ENCODE assay signal across 21 cellular contexts in the genomic region with DNA sequence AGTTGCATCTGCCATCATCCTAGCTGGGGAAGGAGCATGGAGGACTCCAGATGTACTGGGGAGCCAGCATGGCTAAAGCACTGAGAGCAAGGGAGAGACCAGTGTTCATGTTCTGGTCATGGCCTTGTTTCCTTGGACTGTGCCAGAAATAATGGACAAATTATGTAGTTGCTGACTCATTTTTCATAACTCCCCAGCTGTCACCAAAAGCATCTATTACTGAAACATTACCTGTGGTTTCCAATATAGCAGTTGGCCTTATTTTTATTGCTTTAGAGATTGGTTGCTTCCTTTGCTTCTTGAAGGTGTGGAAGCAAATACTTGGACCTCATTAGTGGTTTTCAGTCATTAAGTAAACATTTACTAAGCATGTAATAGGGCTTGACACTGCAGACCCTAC.
"Had no signal": no experiment of that assay in that cellular context is flagged by ENCODE, and none has a peak within 500 bp of the region (broad histone marks: within the 10 kb centered on the region; RNA-seq: fewer than 3 reads in every experiment).

No MANE protein-coding gene starts in this region.

- H3K27me3 ChIP-seq: body of pancreas, esophagus muscularis mucosa, heart left ventricle, uterus had no signal

- H3K4me1 ChIP-seq: body of pancreas, esophagus muscularis mucosa, foreskin keratinocyte, heart left ventricle, lower lobe of right lung, uterus had no signal

- H3K27ac ChIP-seq: body of pancreas, esophagus muscularis mucosa, foreskin keratinocyte, heart left ventricle, lower lobe of right lung, uterus had no signal

- H3K36me3 ChIP-seq: esophagus muscularis mucosa, heart left ventricle, lower lobe of right lung, uterus had no signal

- DNase-seq: activated CD4-positive, alpha-beta T cell treated with anti-CD3 and anti-CD28 coated beads for 4 hours; activated CD4-positive, alpha-beta T cell treated with anti-CD3 and anti-CD28 coated beads, Interleukin-2, amount 50 U/mL, for 4 hours; activated CD8-positive, alpha-beta memory T cell treated with anti-CD3 and anti-CD28 coated beads for 24 hours; activated effector memory CD4-positive, alpha-beta T cell treated with Interleukin-2 at 50 U/mL for 16 hours; activated naive CD4-positive, alpha-beta T cell treated with Interleukin-2 at 50 U/mL for 16 hours; anterior cingulate cortex; body of pancreas; dermis blood vessel endothelial cell; effector CD4-positive, alpha-beta T cell; foreskin keratinocyte; heart left ventricle; kidney glomerular epithelial cell; lower lobe of right lung; mesenchymal stem cell; posterior cingulate gyrus; right cardiac atrium; stimulated activated CD4-positive, alpha-beta T cell treated with anti-CD3 and anti-CD28 coated beads, Interleukin-12 subunit alpha, Interleukin-12 subunit beta, amount 100 ng/mL, for 4 hours; stimulated activated CD4-positive, alpha-beta T cell treated with anti-CD3 and anti-CD28 coated beads, Interleukin-4, amount 100 ng/mL, for 24 hours; uterus had no signal

- H3K4me3 ChIP-seq: body of pancreas, esophagus muscularis mucosa, heart left ventricle, lower lobe of right lung, uterus had no signal

- H3K9me3 ChIP-seq: body of pancreas, esophagus muscularis mucosa, heart left ventricle, lower lobe of right lung, uterus had no signal

- ATAC-seq: body of pancreas, foreskin keratinocyte, heart left ventricle, left lobe of liver, lower lobe of right lung, right cardiac atrium had no signal
